In the genomic region with DNA sequence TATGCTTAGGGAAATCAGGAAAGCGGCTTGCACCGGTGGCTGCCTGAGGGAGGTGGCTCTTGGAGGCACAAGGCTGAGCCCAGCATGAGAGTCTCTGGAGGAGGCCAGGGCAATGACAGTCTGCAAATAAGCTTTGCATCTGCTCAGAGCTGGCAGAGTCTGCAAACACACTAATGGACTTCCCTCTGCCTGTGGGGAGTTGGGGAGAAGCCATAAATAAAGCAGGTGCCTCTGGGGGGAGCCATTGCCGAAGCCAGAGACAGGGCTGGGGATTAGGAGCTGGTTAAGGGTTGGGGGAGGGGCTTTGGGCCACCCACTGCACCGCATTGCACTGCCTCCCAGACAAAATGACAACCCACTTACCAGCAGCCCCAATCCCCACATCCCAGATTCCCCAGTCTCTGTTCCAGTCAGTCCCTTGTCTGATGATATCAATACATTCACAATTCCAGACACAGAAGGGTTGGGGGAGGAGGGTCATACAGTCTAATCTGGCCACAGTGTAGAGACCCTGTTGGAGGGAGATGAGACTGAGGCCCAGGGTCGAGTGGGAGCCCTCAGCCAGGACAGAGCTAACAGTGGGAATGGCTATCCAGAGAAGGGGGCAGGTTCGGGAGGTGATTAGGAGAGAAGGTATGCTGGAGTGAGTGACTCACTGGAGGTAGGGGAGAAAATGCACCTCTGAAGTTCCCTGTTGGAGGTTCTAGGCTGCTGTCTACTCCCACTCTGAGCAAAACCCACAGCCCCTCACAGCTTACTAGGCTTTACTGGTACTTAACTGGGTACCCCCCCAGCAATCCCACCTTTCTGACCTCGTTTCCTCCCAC, we compare ENCODE assay signal across 1 cellular context.
TF ChIP-seq lines count a peak whose summit lies in the region.

No MANE protein-coding gene starts in this region.

TF ChIP-seq in HepG2, 621 proteins besides CTCF, POLR2A, EP300 and RAD21:
- TF ChIP-seq STAG1 (CRISPR knock-in tag; IDR thresholded peaks at IDR 0.05): peak; percentile 26
- TF ChIP-seq, protein P1, sequence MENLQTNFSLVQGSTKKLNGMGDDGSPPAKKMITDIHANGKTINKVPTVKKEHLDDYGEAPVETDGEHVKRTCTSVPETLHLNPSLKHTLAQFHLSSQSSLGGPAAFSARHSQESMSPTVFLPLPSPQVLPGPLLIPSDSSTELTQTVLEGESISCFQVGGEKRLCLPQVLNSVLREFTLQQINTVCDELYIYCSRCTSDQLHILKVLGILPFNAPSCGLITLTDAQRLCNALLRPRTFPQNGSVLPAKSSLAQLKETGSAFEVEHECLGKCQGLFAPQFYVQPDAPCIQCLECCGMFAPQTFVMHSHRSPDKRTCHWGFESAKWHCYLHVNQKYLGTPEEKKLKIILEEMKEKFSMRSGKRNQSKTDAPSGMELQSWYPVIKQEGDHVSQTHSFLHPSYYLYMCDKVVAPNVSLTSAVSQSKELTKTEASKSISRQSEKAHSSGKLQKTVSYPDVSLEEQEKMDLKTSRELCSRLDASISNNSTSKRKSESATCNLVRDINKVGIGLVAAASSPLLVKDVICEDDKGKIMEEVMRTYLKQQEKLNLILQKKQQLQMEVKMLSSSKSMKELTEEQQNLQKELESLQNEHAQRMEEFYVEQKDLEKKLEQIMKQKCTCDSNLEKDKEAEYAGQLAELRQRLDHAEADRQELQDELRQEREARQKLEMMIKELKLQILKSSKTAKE (CRISPR knock-in tag; IDR thresholded peaks at IDR 0.05; ENCODE audit: borderline replicate concordance): no peak
- peak; percentile 19; the same call in 1 of the 2 replicates for TF ChIP-seq PITX1 (CRISPR knock-in tag; IDR thresholded peaks at IDR 0.05)
- TF ChIP-seq ZNF543 (CRISPR knock-in tag; IDR thresholded peaks at IDR 0.05): no peak
- no peak for TF ChIP-seq ARNT (IDR thresholded peaks at IDR 0.05)
- TF ChIP-seq, protein P2, sequence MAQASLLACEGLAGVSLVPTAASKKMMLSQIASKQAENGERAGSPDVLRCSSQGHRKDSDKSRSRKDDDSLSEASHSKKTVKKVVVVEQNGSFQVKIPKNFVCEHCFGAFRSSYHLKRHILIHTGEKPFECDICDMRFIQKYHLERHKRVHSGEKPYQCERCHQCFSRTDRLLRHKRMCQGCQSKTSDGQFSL (CRISPR knock-in tag; IDR thresholded peaks at IDR 0.05): no peak
